9 cellular contexts compared by ENCODE assay signal in genomic region chr2:235747868-235748144, GRCh38.
DNase-seq lines count a peak whose midpoint lies in the region; ATAC-seq lines count a peak whose summit lies in the region.
"Had no signal": no experiment of that assay in that cellular context is flagged by ENCODE, and none has a peak within 500 bp of the region (broad histone marks: within the 10 kb centered on the region; RNA-seq: fewer than 3 reads in every experiment).

No MANE protein-coding gene starts in this region.

- no peak for ATAC-seq in GM18511 (IDR thresholded peaks at IDR 0.05; ENCODE audit: unreplicated experiment)
- ATAC-seq: K562 had no signal

- peak; percentile 74 for DNase-seq in G401 (ENCODE audit: low spot score)
- peak; percentile 84 for DNase-seq in NCI-H1694 treated with DMSO at 0.1 percent for 48 hours (lab: John Stamatoyannopoulos, UW)
- peak; percentile 67 for DNase-seq in cerebellar cortex (ENCODE audit: low spot score)
- DNase-seq in myocyte (ENCODE audit: low read depth): peak; percentile 75
- DNase-seq in globus pallidus (ENCODE audit: low spot score): no peak
- no peak for DNase-seq in SKM-1 treated with dmso at 0.1 percent for 144 hours (lab: John Stamatoyannopoulos, UW; ENCODE audit: unreplicated experiment)
- DNase-seq in activated gamma-delta T cell treated with Interleukin-2 at 50 U/mL for 16 hours: no peak

- in situ Hi-C loops in G401 (cut with HindIII; ENCODE audit: low sequenced_read_pairs): no loop called here

Comparison
In these comparisons a context has a peak if more than half of its experiments do, and no peak if none do; other contexts are left out.
1. DNase-seq: peak in G401 (single experiment), NCI-H1694 treated with DMSO at 0.1 percent for 48 hours (single experiment), cerebellar cortex (single experiment) and myocyte (single experiment); none in globus pallidus (single experiment), SKM-1 treated with dmso at 0.1 percent for 144 hours (single experiment) and activated gamma-delta T cell treated with Interleukin-2 at 50 U/mL for 16 hours (single experiment).